20 cellular contexts compared by ENCODE assay signal in genomic region chr4:183441276-183441675, GRCh38. TPM values are rescaled to one million over a fixed set of nuclear protein-coding genes. Genes with fewer than 3 reads are reported as not detected.
DNase-seq lines count a peak whose midpoint lies in the region; ATAC-seq and TF ChIP-seq lines count a peak whose summit lies in the region.
"Had no signal": no experiment of that assay in that cellular context is flagged by ENCODE, and none has a peak within 500 bp of the region (broad histone marks: within the 10 kb centered on the region; RNA-seq: fewer than 3 reads in every experiment).

No MANE protein-coding gene starts in this region.

- DNase-seq in activated naive CD4-positive, alpha-beta T cell treated with anti-CD3 and anti-CD28 coated beads, Interleukin-2, amount 50 U/mL, for 16 hours, result no peak
- DNase-seq in endothelial cell (ENCODE audit: low spot score) (no peak), NCI-H2107 (lab: John Stamatoyannopoulos, UW) (no peak), ascending aorta (ENCODE audit: low spot score in 2 of 2) (no peak)
- no peak for DNase-seq in activated CD4-positive, alpha-beta T cell treated with anti-CD3 and anti-CD28 coated beads, Interleukin-2, amount 50 U/mL, for 4 hours
- DNase-seq: 8988T, DMS79, GDM1, HFFc6, KBM-7, NCI-H1092, NCI-H1694 treated with DMSO at 0.1 percent for 48 hours, NCI-H2171, NCI-H510A, NCI-H82, SHP77 treated with DMSO at 0.1 percent for 48 hours had no signal

- H3K9me3 ChIP-seq in ascending aorta, result no peaks in the 10 kb centered on the region
- H3K9me3 ChIP-seq: BLaER1 had no signal

- H3K4me3 ChIP-seq in ascending aorta, result no peak overlapping the region
- H3K4me3 ChIP-seq: BLaER1 had no signal

- H3K27me3 Mint-ChIP-seq in activated naive CD4-positive, alpha-beta T cell treated with anti-CD3 and anti-CD28 coated beads, Interleukin-2, amount 50 U/mL, for 24 hours, result no peaks in the 10 kb centered on the region
- H3K27me3 Mint-ChIP-seq in endothelial cell (ENCODE audit: unreplicated experiment), result peaks cover 10% of the 10 kb centered on the region
- H3K27me3 Mint-ChIP-seq in nephron (ENCODE audit: low read depth), result peaks cover 4% of the 10 kb centered on the region

- H3K9me3 Mint-ChIP-seq in activated naive CD4-positive, alpha-beta T cell treated with anti-CD3 and anti-CD28 coated beads, Interleukin-2, amount 50 U/mL, for 24 hours, result no peaks in the 10 kb centered on the region
- no peaks in the 10 kb centered on the region for H3K9me3 Mint-ChIP-seq in endothelial cell (ENCODE audit: unreplicated experiment)
- no peaks in the 10 kb centered on the region for H3K9me3 Mint-ChIP-seq in nephron

- ATAC-seq in GM19397 (IDR thresholded peaks at IDR 0.05; ENCODE audit: unreplicated experiment), result no peak

- peaks cover 29% of the 10 kb centered on the region for H3K4me1 Mint-ChIP-seq in activated naive CD4-positive, alpha-beta T cell treated with anti-CD3 and anti-CD28 coated beads, Interleukin-2, amount 50 U/mL, for 24 hours
- H3K4me1 Mint-ChIP-seq in endothelial cell (ENCODE audit: unreplicated experiment) (peaks cover 60% of the 10 kb centered on the region), nephron (peaks cover 19% of the 10 kb centered on the region)

- no peak for TF ChIP-seq CTCF in endothelial cell (IDR thresholded peaks at IDR 0.05; ENCODE audit: unreplicated experiment)
- no peak for TF ChIP-seq CTCF in nephron (IDR thresholded peaks at IDR 0.05; ENCODE audit: unreplicated experiment in 3 of 3)
- no peak for TF ChIP-seq CTCF in ascending aorta (IDR thresholded peaks at IDR 0.05)

- no peak overlapping the region for H3K27ac ChIP-seq in ascending aorta
- H3K27ac ChIP-seq: BLaER1 had no signal

- intact Hi-C loops in ascending aorta (cut with DNase I), result loop anchor here (5.0 kb wide), 1 partner anchor 1211 kb away; no protein-coding TSS in a partner anchor

- H3K4me3 Mint-ChIP-seq in activated naive CD4-positive, alpha-beta T cell treated with anti-CD3 and anti-CD28 coated beads, Interleukin-2, amount 50 U/mL, for 24 hours, result no peak overlapping the region
- H3K4me3 Mint-ChIP-seq in endothelial cell (ENCODE audit: unreplicated experiment) (no peak overlapping the region), nephron (peak overlapping the region in 1 of 3 experiments; percentile 74)
- H3K4me3 Mint-ChIP-seq: HFFc6 had no signal

- peaks cover 4% of the 10 kb centered on the region for H3K36me3 Mint-ChIP-seq in activated naive CD4-positive, alpha-beta T cell treated with anti-CD3 and anti-CD28 coated beads, Interleukin-2, amount 50 U/mL, for 24 hours
- peaks cover 6% of the 10 kb centered on the region for H3K36me3 Mint-ChIP-seq in endothelial cell (ENCODE audit: low read depth, unreplicated experiment)
- peaks cover 12% of the 10 kb centered on the region for H3K36me3 Mint-ChIP-seq in nephron (ENCODE audit: low read depth)

- peak overlapping the region; percentile 53 for H3K27ac Mint-ChIP-seq in activated naive CD4-positive, alpha-beta T cell treated with anti-CD3 and anti-CD28 coated beads, Interleukin-2, amount 50 U/mL, for 24 hours
- H3K27ac Mint-ChIP-seq in endothelial cell (ENCODE audit: unreplicated experiment) (peak overlapping the region; percentile 25), nephron (peak overlapping the region in 2 of 3 experiments; percentile 68 to 90)
- H3K27ac Mint-ChIP-seq: HFFc6 had no signal

- H3K27me3 ChIP-seq in ascending aorta, result no peaks in the 10 kb centered on the region
- H3K27me3 ChIP-seq: BLaER1 had no signal

- H3K4me1 ChIP-seq in ascending aorta, result peaks cover 5 to 12% of the 10 kb centered on the region in 2 donors

- peaks cover 3 to 4% of the 10 kb centered on the region in 2 donors for H3K36me3 ChIP-seq in ascending aorta

RNA-seq across cellular contexts. Expression of gene CDKN2AIP, which starts 3.2 kb away (rescaled TPM):
- total RNA-seq in endothelial cell (ENCODE audit: unreplicated experiment) (22.0 TPM), ascending aorta (34.5 TPM)

Comparison
In these comparisons a context has a peak if more than half of its experiments do, and no peak if none do; other contexts are left out.
1. H3K27ac Mint-ChIP-seq: peak in every context shown above with its lines; median percentile 79 in nephron; 53 in activated naive CD4-positive, alpha-beta T cell treated with anti-CD3 and anti-CD28 coated beads, Interleukin-2, amount 50 U/mL, for 24 hours; 25 in endothelial cell.